In genomic region chr15:98727115-98728040, GRCh38 we compare ENCODE assay signal across 8 cellular contexts.
DNase-seq lines count a peak whose midpoint lies in the region; ATAC-seq and TF ChIP-seq lines count a peak whose summit lies in the region.

No MANE protein-coding gene starts in this region.

- H2AFZ ChIP-seq in parathyroid adenoma = peak overlapping the region; percentile 68

- H3K27me3 Mint-ChIP-seq in Caco-2 (ENCODE audit: insufficient read depth, unreplicated experiment) = no peaks in the 10 kb centered on the region

- ATAC-seq in GM19328 (IDR thresholded peaks at IDR 0.05; ENCODE audit: unreplicated experiment) = no peak
- ATAC-seq in HG03196 (IDR thresholded peaks at IDR 0.05; ENCODE audit: unreplicated experiment) = no peak

- peaks cover 39% of the 10 kb centered on the region for H3K4me1 Mint-ChIP-seq in Caco-2 (ENCODE audit: low read depth, unreplicated experiment)

- H3K9me3 ChIP-seq in Caco-2 (no peaks in the 10 kb centered on the region), parathyroid adenoma (ENCODE audit: control insufficient read depth, low read length) (no peaks in the 10 kb centered on the region)

- peak overlapping the region; percentile 39 for H3K27ac ChIP-seq in parathyroid adenoma

- CTCF ChIA-PET in Caco-2 (lab: Charles Lee) = interaction anchor here (0.6 to 1.4 kb wide), 2 partner anchors 56 to 124 kb away, joined by 3 to 12 read pairs; no protein-coding TSS in a partner anchor

- H3K4me1 ChIP-seq in Caco-2 (peaks cover 74% of the 10 kb centered on the region), parathyroid adenoma (peaks cover 5% of the 10 kb centered on the region)

- H3K36me3 ChIP-seq in Caco-2 (ENCODE audit: control insufficient read depth, insufficient read depth, low read length) (no peaks in the 10 kb centered on the region), parathyroid adenoma (ENCODE audit: control insufficient read depth, insufficient read depth, low read length) (no peaks in the 10 kb centered on the region)

- DNase-seq in Caco-2 = peak; percentile 92 to 94
- DNase-seq in SW 1271 (lab: John Stamatoyannopoulos, UW) = peak; percentile 80 to 95
- peak; percentile 42 for DNase-seq in glomerular endothelial cell (ENCODE audit: extremely low read depth, low read depth, low spot score)
- no peak for DNase-seq in NCI-H2081 (lab: John Stamatoyannopoulos, UW)
- no peak for DNase-seq in stimulated activated CD4-positive, alpha-beta T cell treated with anti-CD3 and anti-CD28 coated beads, Interleukin-15, amount 100 ng/mL, for 24 hours

- BruUV-seq in Caco-2 (replicated peaks; lab: Mats Ljungman, UMichigan) = TSS peak; percentile 99

- H3K27ac Mint-ChIP-seq in Caco-2 (ENCODE audit: unreplicated experiment) = peak overlapping the region; percentile 99

- H3K9me3 Mint-ChIP-seq in Caco-2 (ENCODE audit: unreplicated experiment) = no peaks in the 10 kb centered on the region

- intact Hi-C loops in Caco-2 (cut with micrococcal nuclease; ENCODE audit: unreplicated experiment) = loop anchor here (1.0 to 5.0 kb wide), 3 partner anchors 8 to 170 kb away; no protein-coding TSS in a partner anchor

- POLR2A ChIA-PET in Caco-2 (lab: Charles Lee) = interaction anchor here (0.6 to 0.7 kb wide), 2 partner anchors 42 to 78 kb away, joined by 5 to 8 read pairs; no protein-coding TSS in a partner anchor

- H3K9ac ChIP-seq in parathyroid adenoma = no peak overlapping the region

- H3K36me3 Mint-ChIP-seq in Caco-2 (ENCODE audit: insufficient read depth, unreplicated experiment) = peaks cover 6% of the 10 kb centered on the region

- TF ChIP-seq CTCF in Caco-2 (IDR thresholded peaks at IDR 0.05; ENCODE audit: insufficient read depth in 1 of 2, low read depth in 1 of 2, low read length in 1 of 2, severe bottlenecking in 1 of 2, unreplicated experiment in 1 of 2) = no peak
- no peak for TF ChIP-seq CTCF in parathyroid adenoma (IDR thresholded peaks at IDR 0.05)

- H3K27me3 ChIP-seq in Caco-2 (replicated peaks; ENCODE audit: control insufficient read depth, insufficient read depth, low read length) (no peaks in the 10 kb centered on the region), parathyroid adenoma (ENCODE audit: control insufficient read depth, insufficient read depth, low read length) (no peaks in the 10 kb centered on the region)

- H3K4me2 ChIP-seq in parathyroid adenoma (ENCODE audit: low read length) = no peak overlapping the region

- H3K4me3 Mint-ChIP-seq in Caco-2 (ENCODE audit: unreplicated experiment) = peak overlapping the region; percentile 64

- no peak overlapping the region for H3K4me3 ChIP-seq in Caco-2 (ENCODE audit: low read depth, low read length)
- H3K4me3 ChIP-seq in parathyroid adenoma (ENCODE audit: low read depth, low read length) = no peak overlapping the region

- peaks cover 17% of the 10 kb centered on the region for H3K79me2 ChIP-seq in parathyroid adenoma

Comparison
In these comparisons a context has a peak if more than half of its experiments do, and no peak if none do; other contexts are left out.
1. DNase-seq: peak in Caco-2 (2 of 2), SW 1271 (2 of 2) and glomerular endothelial cell (single experiment); none in NCI-H2081 (0 of 2) and stimulated activated CD4-positive, alpha-beta T cell treated with anti-CD3 and anti-CD28 coated beads, Interleukin-15, amount 100 ng/mL, for 24 hours (single experiment).